Comparison of ENCODE assay signal across 9 cellular contexts in genomic region chr2:152525277-152525838, GRCh38.
A peak's percentile ranks its signal among the peaks of the same experiment; 100 is the strongest.
DNase-seq lines count a peak whose midpoint lies in the region; ATAC-seq and TF ChIP-seq lines count a peak whose summit lies in the region.
"Had no signal": no experiment of that assay in that cellular context is flagged by ENCODE, and none has a peak within 500 bp of the region (broad histone marks: within the 10 kb centered on the region; RNA-seq: fewer than 3 reads in every experiment).

No MANE protein-coding gene starts in this region.

- no peak overlapping the region for H3K4me2 ChIP-seq in mesendoderm (ENCODE audit: low read length)

- TF ChIP-seq CTCF in dorsolateral prefrontal cortex (IDR thresholded peaks at IDR 0.05 in 54 of 56, conservative IDR thresholded peaks at IDR 0.05 in 2 of 56; ENCODE audit: low read depth in 1 of 56, partially characterized antibody in 56 of 56), result peak in 3 of 56 donors; percentile 14 to 26 (median 17)

- peaks cover 1% of the 10 kb centered on the region for H3K79me2 ChIP-seq in mesendoderm (ENCODE audit: control insufficient read depth, insufficient read depth, low read length)

- no peak overlapping the region for H2BK15ac ChIP-seq in mesendoderm (replicated peaks; ENCODE audit: low read depth)

- H2AK5ac ChIP-seq in mesendoderm (ENCODE audit: low read length), result peak overlapping the region; percentile 22

- peaks cover 13% of the 10 kb centered on the region for H3K4me1 ChIP-seq in mesendoderm (ENCODE audit: control insufficient read depth, low read depth, low read length)

- H4K5ac ChIP-seq in mesendoderm (ENCODE audit: low read length), result no peak overlapping the region

- ATAC-seq in HG03025 (IDR thresholded peaks at IDR 0.05; ENCODE audit: low FRiP score, unreplicated experiment), result no peak
- no peak for ATAC-seq in HG03378 (IDR thresholded peaks at IDR 0.05; ENCODE audit: unreplicated experiment)

- H3K4me3 ChIP-seq in dorsolateral prefrontal cortex, result peak overlapping the region in 1 of 59 donors; percentile 6
- H3K4me3 ChIP-seq in mesendoderm (ENCODE audit: low read length), result no peak overlapping the region

- H3K27me3 ChIP-seq in dorsolateral prefrontal cortex (no peaks in the 10 kb centered on the region), mesendoderm (ENCODE audit: insufficient read depth, low read length, poor library complexity) (no peaks in the 10 kb centered on the region)

- no peaks in the 10 kb centered on the region for H3K36me3 ChIP-seq in mesendoderm (ENCODE audit: control insufficient read depth, insufficient read depth, low read length)

- no peak overlapping the region for H3K4ac ChIP-seq in mesendoderm (ENCODE audit: low read depth, low read length)

- H3K23ac ChIP-seq in mesendoderm (ENCODE audit: low read length), result no peak overlapping the region

- no peak overlapping the region for H4K8ac ChIP-seq in mesendoderm (ENCODE audit: low read depth, low read length)

- H3K79me1 ChIP-seq in mesendoderm (ENCODE audit: low read length), result peaks cover 16% of the 10 kb centered on the region

- no peak overlapping the region for H3K56ac ChIP-seq in mesendoderm (ENCODE audit: low read length)

- H3K9ac ChIP-seq in mesendoderm (ENCODE audit: low read length), result no peak overlapping the region

- H3K27ac ChIP-seq in dorsolateral prefrontal cortex, result peak overlapping the region in 56 of 59 donors; percentile 19 to 88 (median 76)
- no peak overlapping the region for H3K27ac ChIP-seq in mesendoderm (ENCODE audit: low read depth, low read length)

- DNase-seq in Ammon's horn (ENCODE audit: low spot score), result peak; percentile 79
- peak; percentile 10 for DNase-seq in NCI-H2196 treated with DMSO at 0.1 percent for 48 hours (lab: John Stamatoyannopoulos, UW; ENCODE audit: unreplicated experiment)
- DNase-seq in dorsolateral prefrontal cortex, result peak in 6 of 10 donors; percentile 34 to 72 (median 53)
- no peak for DNase-seq in mesendoderm
- no peak for DNase-seq in NCI-H69 (lab: John Stamatoyannopoulos, UW)
- DNase-seq in OCI-M1 (lab: John Stamatoyannopoulos, UW), result no peak
- DNase-seq: activated T-cell treated with anti-CD3 and anti-CD28 coated beads, Interleukin-2, amount 50 U/mL, for 24 hours had no signal

- H2BK120ac ChIP-seq in mesendoderm (ENCODE audit: low read depth, low read length), result no peak overlapping the region

- no CpG with 5 or more reads among the region's 6 CpGs for WGBS in mesendoderm (ENCODE audit: extremely low coverage, insufficient coverage, low lambda C conversion rate)

- intact Hi-C loops in dorsolateral prefrontal cortex (cut with DNase I), result no loop called here

- no peak overlapping the region for H2BK5ac ChIP-seq in mesendoderm (ENCODE audit: low read length)

- no peak overlapping the region for H3K18ac ChIP-seq in mesendoderm (ENCODE audit: low read length)

Comparison
In these comparisons a context has a peak if more than half of its experiments do, and no peak if none do; other contexts are left out.
1. DNase-seq: peak in Ammon's horn (single experiment), NCI-H2196 treated with DMSO at 0.1 percent for 48 hours (single experiment) and dorsolateral prefrontal cortex (6 of 10); none in mesendoderm (single experiment), NCI-H69 (single experiment) and OCI-M1 (single experiment).